10 cellular contexts compared by ENCODE assay signal in the genomic region with DNA sequence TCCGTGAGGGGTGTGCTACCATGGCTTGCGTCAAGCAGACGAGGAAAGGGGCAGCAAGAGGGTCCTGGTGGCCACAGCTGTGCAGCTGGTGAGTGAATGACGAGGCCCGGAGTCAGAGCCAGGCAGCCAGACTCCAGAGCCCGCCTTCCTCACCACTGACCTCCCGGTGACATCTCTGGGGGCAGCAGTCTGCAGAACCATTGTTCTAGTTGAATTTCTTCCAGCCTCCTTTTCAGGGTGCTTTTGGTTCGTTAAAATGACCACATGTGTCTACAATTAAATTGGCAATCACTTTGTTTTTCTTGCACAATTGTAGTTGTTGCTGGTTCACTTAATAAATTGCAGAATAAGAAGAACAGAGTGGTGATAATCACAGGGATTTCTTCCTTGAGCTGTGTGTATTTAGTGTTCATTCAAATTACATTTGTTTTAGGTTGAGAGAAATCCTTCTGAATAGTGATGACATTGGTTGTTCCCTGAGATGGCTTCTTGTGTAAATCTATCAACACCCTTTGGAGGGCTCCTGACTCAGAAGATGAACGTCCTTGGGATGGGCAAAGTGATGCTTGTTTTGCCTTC.
A peak's percentile ranks its signal among the peaks of the same experiment; 100 is the strongest.
DNase-seq lines count a peak whose midpoint lies in the region; ATAC-seq and TF ChIP-seq lines count a peak whose summit lies in the region.
"Had no signal": no experiment of that assay in that cellular context is flagged by ENCODE, and none has a peak within 500 bp of the region (broad histone marks: within the 10 kb centered on the region; RNA-seq: fewer than 3 reads in every experiment).

No MANE protein-coding gene starts in this region.

- peak; percentile 78 for DNase-seq in GM03348 (ENCODE audit: low spot score)
- DNase-seq in astrocyte of the spinal cord (ENCODE audit: low read depth, low spot score) = peak; percentile 87
- DNase-seq in right cardiac atrium = peak; percentile 82 to 90 (median 90)
- DNase-seq in retinal pigment epithelial cell (ENCODE audit: low read depth) = peak; percentile 85
- DNase-seq in NCI-H1417 (lab: John Stamatoyannopoulos, UW) = no peak
- DNase-seq in activated CD4-positive, CD25-positive, alpha-beta regulatory T cell treated with anti-CD3 and anti-CD28 coated beads, Interleukin-2, amount 50 U/mL, for 72 hours = no peak
- DNase-seq: activated gamma-delta T cell treated with Interleukin-2 at 50 U/mL for 16 hours; stimulated activated CD4-positive, alpha-beta T cell treated with anti-CD3 and anti-CD28 coated beads, Interleukin-2, amount 100 ng/mL, for 48 hours had no signal

- H3K9me3 ChIP-seq in right cardiac atrium (ENCODE audit: control insufficient read depth, low read length) = no peaks in the 10 kb centered on the region

- no peaks in the 10 kb centered on the region for H3K27me3 ChIP-seq in right cardiac atrium (ENCODE audit: control insufficient read depth, insufficient read depth)

- ATAC-seq in right cardiac atrium (peak; percentile 95), GM18867 (IDR thresholded peaks at IDR 0.05; ENCODE audit: unreplicated experiment) (no peak), GM18868 (IDR thresholded peaks at IDR 0.05; ENCODE audit: unreplicated experiment) (no peak)

- peaks cover 5% of the 10 kb centered on the region for H3K4me1 ChIP-seq in right cardiac atrium (ENCODE audit: control insufficient read depth, insufficient read depth, low read length)

- WGBS in right cardiac atrium = 23% methylated on average over 9 of the region's 9 CpGs

- no peak overlapping the region for H3K4me3 ChIP-seq in astrocyte of the spinal cord (ENCODE audit: low read depth, low read length)
- no peak overlapping the region for H3K4me3 ChIP-seq in right cardiac atrium (ENCODE audit: low read length)
- H3K4me3 ChIP-seq in retinal pigment epithelial cell (ENCODE audit: low read length) = no peak overlapping the region

- peak overlapping the region; percentile 53 for H3K27ac ChIP-seq in right cardiac atrium (ENCODE audit: low read length)

- in situ Hi-C loops in astrocyte of the spinal cord (cut with HindIII; ENCODE audit: low sequenced_read_pairs) = no loop called here

- intact Hi-C loops in right cardiac atrium (cut with DNase I) = no loop called here

- TF ChIP-seq CTCF in astrocyte of the spinal cord (IDR thresholded peaks at IDR 0.05; ENCODE audit: low read depth, low read length) = no peak
- no peak for TF ChIP-seq CTCF in retinal pigment epithelial cell (conservative IDR thresholded peaks at IDR 0.05; ENCODE audit: low read depth, low read length)

Comparison
In these comparisons a context has a peak if more than half of its experiments do, and no peak if none do; other contexts are left out.
1. DNase-seq: peak in GM03348 (single experiment), astrocyte of the spinal cord (single experiment), right cardiac atrium (3 of 3) and retinal pigment epithelial cell (single experiment); none in NCI-H1417 (0 of 3) and activated CD4-positive, CD25-positive, alpha-beta regulatory T cell treated with anti-CD3 and anti-CD28 coated beads, Interleukin-2, amount 50 U/mL, for 72 hours (single experiment).
2. ATAC-seq: peak in right cardiac atrium (2 of 2); none in GM18867 (single experiment) and GM18868 (single experiment).